Comparison of ENCODE assay signal across 38 cellular contexts in genomic region chr3:131616719-131617118, GRCh38.
"Had no signal": no experiment of that assay in that cellular context is flagged by ENCODE, and none has a peak within 500 bp of the region (broad histone marks: within the 10 kb centered on the region; RNA-seq: fewer than 3 reads in every experiment).

No MANE protein-coding gene starts in this region.

- H3K4me2 ChIP-seq: KMS-11, PC-9 had no signal

- H3K4me1 ChIP-seq: adrenal gland, body of pancreas, breast epithelium, SJCRH30 had no signal

- H3K4me3 Mint-ChIP-seq: activated CD4-positive, alpha-beta T cell treated with anti-CD3 and anti-CD28 coated beads for 36 hours; activated CD4-positive, alpha-beta T cell treated with anti-CD3 and anti-CD28 coated beads, Interleukin-2, amount 10 ng/mL, durations not matched to agents 7 days and 5 days; activated CD8-positive, alpha-beta T cell treated with anti-CD3 and anti-CD28 coated beads, Interleukin-2, amount 10 ng/mL, durations not matched to agents 7 days and 5 days; activated T-cell treated with anti-CD3 and anti-CD28 coated beads, Interleukin-2, amount 50 U/mL, for 24 hours; T-helper 1 cell treated with Interleukin-12 subunit alpha and Interleukin-12 subunit beta and Interleukin-4 antibody, amounts not matched to agents 30 μg/mL and 1 μg/mL, for 36 hours; T-helper 2 cell treated with Interferon-gamma antibody and Interleukin-4, amounts not matched to agents 5 μg/mL and 100 μg/mL, for 36 hours; WTC11 had no signal

- ATAC-seq: activated CD4-positive, alpha-beta T cell treated with anti-CD3 and anti-CD28 coated beads for 36 hours; activated CD4-positive, CD25-positive, alpha-beta regulatory T cell treated with anti-CD3 and anti-CD28 coated beads, Interleukin-2, amount 50 U/mL, for 24 hours; activated CD8-positive, alpha-beta T cell treated with anti-CD3 and anti-CD28 coated beads, Interleukin-2, amount 10 ng/mL, durations not matched to agents 7 days and 5 days; activated naive CD4-positive, alpha-beta T cell treated with anti-CD3 and anti-CD28 coated beads, Interleukin-2, amount 50 U/mL, for 72 hours; body of pancreas; WTC11 had no signal

- H3K9me3 Mint-ChIP-seq: activated CD4-positive, alpha-beta T cell treated with anti-CD3 and anti-CD28 coated beads, Interleukin-2, amount 10 ng/mL, durations not matched to agents 7 days and 5 days; activated naive CD4-positive, alpha-beta T cell treated with anti-CD3 and anti-CD28 coated beads, Interleukin-2, amount 50 U/mL, for 72 hours; activated T-cell treated with anti-CD3 and anti-CD28 coated beads, Interleukin-2, amount 50 U/mL, for 24 hours; activated T-helper 2 cell treated with anti-CD3 and anti-CD28 coated beads, Interferon-gamma antibody, Interleukin-2, Interleukin-4, amounts not matched to agents 10 μg/mL and 5 μg/mL and 100 μg/mL, durations not matched to agents 14 hours and 24 hours and 36 hours; T-helper 1 cell treated with Interleukin-12 subunit alpha and Interleukin-12 subunit beta and Interleukin-4 antibody, amounts not matched to agents 30 μg/mL and 1 μg/mL, for 36 hours; T-helper 2 cell treated with Interferon-gamma antibody and Interleukin-4, amounts not matched to agents 5 μg/mL and 100 μg/mL, for 36 hours; WTC11 had no signal

- H3K9me3 ChIP-seq: adrenal gland, body of pancreas, breast epithelium, SJCRH30 had no signal

- H3K36me3 Mint-ChIP-seq: activated naive CD4-positive, alpha-beta T cell treated with anti-CD3 and anti-CD28 coated beads, Interleukin-2, amount 50 U/mL, for 72 hours; WTC11 had no signal

- DNase-seq: activated CD4-positive, alpha-beta T cell treated with anti-CD3 and anti-CD28 coated beads for 36 hours; activated CD4-positive, alpha-beta T cell treated with anti-CD3 and anti-CD28 coated beads, Interleukin-2, amount 10 ng/mL, durations not matched to agents 7 days and 5 days; activated CD4-positive, alpha-beta T cell treated with anti-CD3 and anti-CD28 coated beads, Interleukin-2, amount 50 U/mL, for 48 hours; activated CD8-positive, alpha-beta T cell treated with anti-CD3 and anti-CD28 coated beads, Interleukin-2, amount 10 ng/mL, durations not matched to agents 7 days and 5 days; activated gamma-delta T cell; activated naive CD4-positive, alpha-beta T cell treated with Interleukin-2 at 50 U/mL for 16 hours; activated T-cell treated with anti-CD3 and anti-CD28 coated beads, Interleukin-2, amount 50 U/mL, for 24 hours; adrenal gland; body of pancreas; caudate nucleus; MM.1S; MV-4-11; NCI-H1092; NCI-H1436 treated with DMSO at 0.1 percent for 48 hours; NCI-H187; NCI-H2029 treated with DMSO at 0.1 percent for 48 hours; NCI-H2107; NCI-H2171; NCI-H510A; NCI-H526; NCI-H748 treated with DMSO at 0.1 percent for 48 hours; NK-92 treated with Interleukin-12 subunit alpha and Interleukin-12 subunit beta, amount 100 ng/mL, for 24 hours; PC-9; SHP77; SJCRH30 had no signal

- H2AFZ ChIP-seq: PC-9 had no signal

- FAIRE-seq: astrocyte, RCC 7860, TTC549 had no signal

- H3K27ac Mint-ChIP-seq: activated CD4-positive, alpha-beta T cell treated with anti-CD3 and anti-CD28 coated beads for 36 hours; activated CD4-positive, alpha-beta T cell treated with anti-CD3 and anti-CD28 coated beads, Interleukin-2, amount 10 ng/mL, durations not matched to agents 7 days and 5 days; activated CD8-positive, alpha-beta T cell treated with anti-CD3 and anti-CD28 coated beads, Interleukin-2, amount 10 ng/mL, durations not matched to agents 7 days and 5 days; activated naive CD4-positive, alpha-beta T cell treated with anti-CD3 and anti-CD28 coated beads, Interleukin-2, amount 50 U/mL, for 72 hours; activated T-cell treated with anti-CD3 and anti-CD28 coated beads, Interleukin-2, amount 50 U/mL, for 24 hours; activated T-helper 2 cell treated with anti-CD3 and anti-CD28 coated beads, Interferon-gamma antibody, Interleukin-2, Interleukin-4, amounts not matched to agents 10 μg/mL and 5 μg/mL and 100 μg/mL, durations not matched to agents 14 hours and 24 hours and 36 hours; T-helper 1 cell treated with Interleukin-12 subunit alpha and Interleukin-12 subunit beta and Interleukin-4 antibody, amounts not matched to agents 30 μg/mL and 1 μg/mL, for 36 hours; T-helper 2 cell treated with Interferon-gamma antibody and Interleukin-4, amounts not matched to agents 5 μg/mL and 100 μg/mL, for 36 hours; WTC11 had no signal

- H3K27me3 ChIP-seq: adrenal gland, body of pancreas, breast epithelium, SJCRH30 had no signal

- H3K4me3 ChIP-seq: adrenal gland, body of pancreas, breast epithelium, PC-9, SJCRH30, SK-N-MC had no signal

- H3K9ac ChIP-seq: KMS-11 had no signal

- H3K4me1 Mint-ChIP-seq: activated CD4-positive, alpha-beta T cell treated with anti-CD3 and anti-CD28 coated beads for 36 hours; activated CD4-positive, alpha-beta T cell treated with anti-CD3 and anti-CD28 coated beads, Interleukin-2, amount 10 ng/mL, durations not matched to agents 7 days and 5 days had no signal

- H3K27ac ChIP-seq: adrenal gland, body of pancreas, breast epithelium, KMS-11, PC-9, RWPE1, SJCRH30, SK-N-MC had no signal

- H3K36me3 ChIP-seq: adrenal gland, breast epithelium, SJCRH30 had no signal
